In genomic region chr1:199561334-199561733, GRCh38 we compare ENCODE assay signal across 6 cellular contexts.
"Had no signal": no experiment of that assay in that cellular context is flagged by ENCODE, and none has a peak within 500 bp of the region (broad histone marks: within the 10 kb centered on the region; RNA-seq: fewer than 3 reads in every experiment).

No MANE protein-coding gene starts in this region.

- H3K4me1 ChIP-seq: HAP-1 had no signal

- H3K27ac ChIP-seq: GM23248 had no signal

- ATAC-seq: HCT116 had no signal

- DNase-seq: GM23248, GOT3, H7, KG1 had no signal

- H3K4me3 ChIP-seq: GM23248, HAP-1 had no signal

- H3K9me3 ChIP-seq: HAP-1 had no signal

- H2AFZ ChIP-seq: GM23248 had no signal

- H3K36me3 ChIP-seq: HAP-1 had no signal

- H3K9ac ChIP-seq: GM23248 had no signal
